ENCODE assay signal across 8 cellular contexts in genomic region chr17:81832608-81833159, GRCh38. TPM values are rescaled to one million over a fixed set of nuclear protein-coding genes. Genes with fewer than 3 reads are reported as not detected.
DNase-seq lines count a peak whose midpoint lies in the region; ATAC-seq, FAIRE-seq and TF ChIP-seq lines count a peak whose summit lies in the region.

No MANE protein-coding gene starts in this region.

- peak overlapping the region; percentile 80 for H2AFZ ChIP-seq in endothelial cell of umbilical vein (ENCODE audit: low read depth, low read length)

- H3K27ac Mint-ChIP-seq in activated CD4-positive, alpha-beta T cell treated with anti-CD3 and anti-CD28 coated beads, Interleukin-2, amount 10 ng/mL, durations not matched to agents 24 days and 14 days: peak overlapping the region; percentile 94
- H3K27ac Mint-ChIP-seq in naive thymus-derived CD4-positive, alpha-beta T cell: peak overlapping the region; percentile 81 to 97 (median 91)

- H3K9ac ChIP-seq in endothelial cell of umbilical vein (replicated peaks; ENCODE audit: extremely low read depth, insufficient read depth, low read length): peak overlapping the region; percentile 85

- CTCF ChIA-PET in A673 (lab: Charles Lee) (no interaction called here), endothelial cell of umbilical vein (lab: Charles Lee) (interaction anchor here (0.6 to 2.5 kb wide), 2 partner anchors 11 to 26 kb away, joined by 3 to 20 read pairs; no protein-coding TSS in a partner anchor)
- CTCF ChIA-PET in naive thymus-derived CD4-positive, alpha-beta T cell (lab: Charles Lee): interaction anchor here (0.5 kb wide), 1 partner anchor 126 kb away, joined by 3 read pairs; no protein-coding TSS in a partner anchor

- 0% methylated on average over 7 to 47 of the region's 65 CpGs for WGBS in testis, 2 donors

- H3K36me3 Mint-ChIP-seq in activated CD4-positive, alpha-beta T cell treated with anti-CD3 and anti-CD28 coated beads, Interleukin-2, amount 10 ng/mL, durations not matched to agents 24 days and 14 days (ENCODE audit: low read depth): peaks cover 4% of the 10 kb centered on the region
- H3K36me3 Mint-ChIP-seq in naive thymus-derived CD4-positive, alpha-beta T cell: no peaks in the 10 kb centered on the region

- no peak for TF ChIP-seq POLR2A in endothelial cell of umbilical vein (IDR thresholded peaks at IDR 0.05; ENCODE audit: low read depth, low read length)
- no peak for TF ChIP-seq POLR2A in testis (IDR thresholded peaks at IDR 0.05)

- H3K4me3 ChIP-seq in A673 (ENCODE audit: low read depth, low read length, poor library complexity, severe bottlenecking) (peak overlapping the region; percentile 86), endothelial cell of umbilical vein (replicated peaks in 1 of 3; ENCODE audit: insufficient read depth in 1 of 3, low read depth in 1 of 3, low read length in 3 of 3) (peak overlapping the region; percentile 59 to 72 (median 68)), testis (peak overlapping the region; percentile 84)
- peak overlapping the region; percentile 66 for H3K4me3 ChIP-seq in naive thymus-derived CD4-positive, alpha-beta T cell (ENCODE audit: low read length)

- peak overlapping the region; percentile 84 for H3K27ac ChIP-seq in A673 (ENCODE audit: low read depth, low read length, poor library complexity, severe bottlenecking)
- H3K27ac ChIP-seq in endothelial cell of umbilical vein (ENCODE audit: insufficient read depth, low read depth, low read length): peak overlapping the region; percentile 40
- H3K27ac ChIP-seq in naive thymus-derived CD4-positive, alpha-beta T cell (ENCODE audit: low read depth, low read length): peak overlapping the region; percentile 61
- peak overlapping the region; percentile 56 to 83 for H3K27ac ChIP-seq in testis

- H3K4me3 Mint-ChIP-seq in activated CD4-positive, alpha-beta T cell treated with anti-CD3 and anti-CD28 coated beads, Interleukin-2, amount 10 ng/mL, durations not matched to agents 24 days and 14 days: peak overlapping the region; percentile 93
- H3K4me3 Mint-ChIP-seq in naive thymus-derived CD4-positive, alpha-beta T cell: peak overlapping the region; percentile 75 to 96 (median 92)

- H4K20me1 ChIP-seq in endothelial cell of umbilical vein (replicated peaks; ENCODE audit: control insufficient read depth, extremely low read depth, insufficient read depth, low read length): no peaks in the 10 kb centered on the region

- dilution Hi-C loops in endothelial cell of umbilical vein (cut with MboI; ENCODE audit: extremely low pct_ligation_motif_present, low sequenced_read_pairs): no loop called here

- H3K27me3 Mint-ChIP-seq in activated CD4-positive, alpha-beta T cell treated with anti-CD3 and anti-CD28 coated beads, Interleukin-2, amount 10 ng/mL, durations not matched to agents 24 days and 14 days: no peaks in the 10 kb centered on the region
- H3K27me3 Mint-ChIP-seq in naive thymus-derived CD4-positive, alpha-beta T cell: no peaks in the 10 kb centered on the region

- H3K9me3 ChIP-seq in A673 (ENCODE audit: low read depth, low read length, poor library complexity, severe bottlenecking) (no peaks in the 10 kb centered on the region), endothelial cell of umbilical vein (replicated peaks; ENCODE audit: control insufficient read depth, insufficient read depth, low read length) (no peaks in the 10 kb centered on the region), testis (no peaks in the 10 kb centered on the region)
- H3K9me3 ChIP-seq in naive thymus-derived CD4-positive, alpha-beta T cell (ENCODE audit: control insufficient read depth in 2 of 3, low read length in 3 of 3): no peaks in the 10 kb centered on the region

- intact Hi-C loops in A673 (cut with micrococcal nuclease; ENCODE audit: unreplicated experiment) (no loop called here), endothelial cell of umbilical vein (cut with micrococcal nuclease) (no loop called here), testis (cut with DNase I; ENCODE audit: low total_unique reads) (no loop called here)
- intact Hi-C loops in activated CD4-positive, alpha-beta T cell treated with anti-CD3 and anti-CD28 coated beads, Interleukin-2, amount 10 ng/mL, durations not matched to agents 24 days and 14 days (cut with micrococcal nuclease): loop anchor here (1.0 to 2.0 kb wide), 2 partner anchors 29 to 94 kb away; partner anchors contain the start of gene MAFG
- intact Hi-C loops in naive thymus-derived CD4-positive, alpha-beta T cell (cut with micrococcal nuclease): loop anchor here (1.0 to 5.0 kb wide), 8 partner anchors 28 to 196 kb away; partner anchors contain the start of genes CENPX (in 2 of the 2), LRRC45 (in 2 of the 2), MRPL12 (in 2 of the 2) and P4HB (in 2 of the 2)

- TF ChIP-seq CTCF in A673 (conservative IDR thresholded peaks at IDR 0.05; ENCODE audit: low read depth, low read length): no peak
- no peak for TF ChIP-seq CTCF in endothelial cell of umbilical vein (IDR thresholded peaks at IDR 0.05; ENCODE audit: extremely low read depth in 1 of 2, insufficient read depth in 1 of 2, low read depth in 1 of 2, low read length in 2 of 2)
- TF ChIP-seq CTCF in testis (IDR thresholded peaks at IDR 0.05): no peak

- no TSS peak for BruUV-seq in A673 (replicated peaks; lab: Mats Ljungman, UMichigan)
- no TSS peak for BruUV-seq in endothelial cell of umbilical vein (replicated peaks; lab: Mats Ljungman, UMichigan)

- no peaks in the 10 kb centered on the region for H3K9me3 Mint-ChIP-seq in activated CD4-positive, alpha-beta T cell treated with anti-CD3 and anti-CD28 coated beads, Interleukin-2, amount 10 ng/mL, durations not matched to agents 24 days and 14 days
- H3K9me3 Mint-ChIP-seq in naive thymus-derived CD4-positive, alpha-beta T cell: peaks cover 0 to 3% (median 0%) of the 10 kb centered on the region in 11 donors

- POLR2A ChIA-PET in A673 (lab: Charles Lee; ENCODE audit: low non-redundant PET) (no interaction called here), endothelial cell of umbilical vein (lab: Charles Lee) (interaction anchor here (0.6 to 1.5 kb wide), 2 partner anchors 24 to 98 kb away, joined by 3 to 5 read pairs; no protein-coding TSS in a partner anchor)
- POLR2A ChIA-PET in naive thymus-derived CD4-positive, alpha-beta T cell (lab: Charles Lee): interaction anchor here (0.7 to 2.2 kb wide), 7 partner anchors 11 to 897 kb away, joined by 3 to 8 read pairs (median 5); partner anchors contain the start of gene MRPL12

- peaks cover 9% of the 10 kb centered on the region for H3K4me1 ChIP-seq in A673 (ENCODE audit: insufficient read depth, low read length, poor library complexity, severe bottlenecking)
- H3K4me1 ChIP-seq in endothelial cell of umbilical vein (ENCODE audit: control insufficient read depth, extremely low read depth, insufficient read depth, low read length): peaks cover 11% of the 10 kb centered on the region
- H3K4me1 ChIP-seq in naive thymus-derived CD4-positive, alpha-beta T cell (ENCODE audit: control insufficient read depth in 2 of 2, insufficient read depth in 2 of 2, low read length in 2 of 2): peaks cover 13 to 16% of the 10 kb centered on the region in 2 donors
- peaks cover 12% of the 10 kb centered on the region for H3K4me1 ChIP-seq in testis

- DNase-seq in A673 (ENCODE audit: low spot score) (peak; percentile 41), endothelial cell of umbilical vein (ENCODE audit: low read depth, low spot score) (peak; percentile 25), testis (peak; percentile 34), NCI-H2107 treated with DMSO at 0.1 percent for 48 hours (lab: John Stamatoyannopoulos, UW; ENCODE audit: unreplicated experiment) (no peak)
- no peak for DNase-seq in activated CD4-positive, alpha-beta T cell treated with anti-CD3 and anti-CD28 coated beads, Interleukin-2, amount 10 ng/mL, durations not matched to agents 24 days and 14 days
- DNase-seq in naive thymus-derived CD4-positive, alpha-beta T cell: peak; percentile 6 to 63 (median 25)

- H3K4me1 Mint-ChIP-seq in activated CD4-positive, alpha-beta T cell treated with anti-CD3 and anti-CD28 coated beads, Interleukin-2, amount 10 ng/mL, durations not matched to agents 24 days and 14 days: peaks cover 19% of the 10 kb centered on the region
- H3K4me1 Mint-ChIP-seq in naive thymus-derived CD4-positive, alpha-beta T cell: peaks cover 11 to 29% (median 20%) of the 10 kb centered on the region in 7 donors

- FAIRE-seq in endothelial cell of umbilical vein (lab: Jason Lieb, UNC): peak; percentile 37

- H3K36me3 ChIP-seq in A673 (ENCODE audit: insufficient read depth, low read length, poor library complexity, severe bottlenecking): no peaks in the 10 kb centered on the region
- peaks cover 0 to 1% of the 10 kb centered on the region in 2 experiments for H3K36me3 ChIP-seq in endothelial cell of umbilical vein (ENCODE audit: control insufficient read depth in 2 of 2, extremely low read depth in 1 of 2, insufficient read depth in 2 of 2, low read length in 2 of 2)
- no peaks in the 10 kb centered on the region for H3K36me3 ChIP-seq in naive thymus-derived CD4-positive, alpha-beta T cell (ENCODE audit: control insufficient read depth in 2 of 3, insufficient read depth in 3 of 3, low read length in 3 of 3)
- no peaks in the 10 kb centered on the region for H3K36me3 ChIP-seq in testis (ENCODE audit: low read depth, missing control alignments)

- H3K9me1 ChIP-seq in endothelial cell of umbilical vein (replicated peaks; ENCODE audit: control insufficient read depth, extremely low read depth, insufficient read depth, low read length): no peaks in the 10 kb centered on the region

- ATAC-seq in GM19025 (IDR thresholded peaks at IDR 0.05; ENCODE audit: low read depth, unreplicated experiment) (peak; percentile 8), HG03439 (IDR thresholded peaks at IDR 0.05; ENCODE audit: unreplicated experiment) (peak; percentile 24)
- peak; percentile 27 for ATAC-seq in naive thymus-derived CD4-positive, alpha-beta T cell

- H3K4me2 ChIP-seq in endothelial cell of umbilical vein (ENCODE audit: insufficient read depth, low read length): peak overlapping the region; percentile 61

- H3K27me3 ChIP-seq in A673 (replicated peaks; ENCODE audit: insufficient read depth, low read depth, low read length, poor library complexity): no peaks in the 10 kb centered on the region
- H3K27me3 ChIP-seq in endothelial cell of umbilical vein (ENCODE audit: control insufficient read depth in 2 of 2, insufficient read depth in 2 of 2, low read length in 2 of 2): no peaks in the 10 kb centered on the region
- H3K27me3 ChIP-seq in naive thymus-derived CD4-positive, alpha-beta T cell (ENCODE audit: control insufficient read depth in 2 of 2, insufficient read depth in 2 of 2, low read length in 2 of 2): no peaks in the 10 kb centered on the region
- H3K27me3 ChIP-seq in testis: no peaks in the 10 kb centered on the region

- peaks cover 9% of the 10 kb centered on the region for H3K79me2 ChIP-seq in endothelial cell of umbilical vein (ENCODE audit: control insufficient read depth, insufficient read depth, low read length)

RNA-seq across cellular contexts. Expression of gene MCRIP1, which starts 0.4 kb away (rescaled TPM):
- total RNA-seq in A673 (2021) (126 and 130 TPM in 2 replicates), endothelial cell of umbilical vein (121 and 129 TPM in 2 replicates), testis (100 to 1,000 TPM; 160 to 181 TPM)
- total RNA-seq in activated CD4-positive, alpha-beta T cell treated with anti-CD3 and anti-CD28 coated beads, Interleukin-2, amount 10 ng/mL, durations not matched to agents 24 days and 14 days: 46.7 and 51.9 TPM in 2 replicates
- polyA plus RNA-seq in endothelial cell of umbilical vein (205 and 281 TPM in 2 replicates), testis (ENCODE audit: insufficient read depth, low read depth, low replicate concordance) (206 TPM)
- 103 and 155 TPM in 2 replicates for polyA plus RNA-seq in endothelial cell of umbilical vein (2011; cell fraction: cytosol; rRNA removed)
- polyA plus RNA-seq in endothelial cell of umbilical vein (2011; cell fraction: nucleus; rRNA removed): 72.8 and 85.4 TPM in 2 replicates
- 64.1 and 103 TPM in 2 replicates for polyA plus RNA-seq in endothelial cell of umbilical vein (2012)
- 25.0 and 30.4 TPM in 2 replicates for polyA minus RNA-seq in endothelial cell of umbilical vein
- polyA minus RNA-seq in endothelial cell of umbilical vein (2011; cell fraction: cytosol; rRNA and poly(A)+ RNA removed): 3.6 TPM
- 11.7 and 17.3 TPM in 2 replicates for polyA minus RNA-seq in endothelial cell of umbilical vein (2011; cell fraction: nucleus; rRNA and poly(A)+ RNA removed)
- total RNA-seq in naive thymus-derived CD4-positive, alpha-beta T cell: 10 to 100 TPM; 41.1 to 65.3 (median 53.1) TPM
- polyA plus RNA-seq in naive thymus-derived CD4-positive, alpha-beta T cell: 10 to 100 TPM; 44.5 to 59.0 TPM

RNA-seq across cellular contexts. Expression of gene PPP1R27, which starts 2.2 kb away (rescaled TPM):
- total RNA-seq in A673 (2021) (not detected in 2 replicates), endothelial cell of umbilical vein (not detected in 2 replicates), testis (1 to 10 TPM; 1.6 to 1.9 TPM)
- total RNA-seq in activated CD4-positive, alpha-beta T cell treated with anti-CD3 and anti-CD28 coated beads, Interleukin-2, amount 10 ng/mL, durations not matched to agents 24 days and 14 days: not detected in 2 replicates
- polyA plus RNA-seq in endothelial cell of umbilical vein (not detected in 2 replicates), testis (ENCODE audit: insufficient read depth, low read depth, low replicate concordance) (7.5 TPM)
- not detected in 2 replicates for polyA plus RNA-seq in endothelial cell of umbilical vein (2011; cell fraction: cytosol; rRNA removed)
- 0.10 TPM in 1 of 2 replicates, not detected in the other for polyA plus RNA-seq in endothelial cell of umbilical vein (2011; cell fraction: nucleus; rRNA removed)
- not detected in 2 replicates for polyA plus RNA-seq in endothelial cell of umbilical vein (2012)
- polyA minus RNA-seq in endothelial cell of umbilical vein: not detected in 2 replicates
- polyA minus RNA-seq in endothelial cell of umbilical vein (2011; cell fraction: cytosol; rRNA and poly(A)+ RNA removed): not detected
- not detected in 2 replicates for polyA minus RNA-seq in endothelial cell of umbilical vein (2011; cell fraction: nucleus; rRNA and poly(A)+ RNA removed)
- total RNA-seq in naive thymus-derived CD4-positive, alpha-beta T cell: not detected
- polyA plus RNA-seq in naive thymus-derived CD4-positive, alpha-beta T cell: under 1 TPM in 1 of 2 donors, not detected in 1; 0.13 TPM

RNA-seq across cellular contexts. Expression of gene P4HB, which starts 27.7 kb away (rescaled TPM):
- total RNA-seq in A673 (2021) (491 and 503 TPM in 2 replicates), endothelial cell of umbilical vein (872 and 988 TPM in 2 replicates), testis (100 to 1,000 TPM; 205 to 230 TPM)
- 458 and 507 TPM in 2 replicates for total RNA-seq in activated CD4-positive, alpha-beta T cell treated with anti-CD3 and anti-CD28 coated beads, Interleukin-2, amount 10 ng/mL, durations not matched to agents 24 days and 14 days
- polyA plus RNA-seq in endothelial cell of umbilical vein (156 and 201 TPM in 2 replicates), testis (ENCODE audit: insufficient read depth, low read depth, low replicate concordance) (213 TPM)
- polyA plus RNA-seq in endothelial cell of umbilical vein (2011; cell fraction: cytosol; rRNA removed): 267 and 311 TPM in 2 replicates
- 226 and 268 TPM in 2 replicates for polyA plus RNA-seq in endothelial cell of umbilical vein (2011; cell fraction: nucleus; rRNA removed)
- 1,187 and 1,248 TPM in 2 replicates for polyA plus RNA-seq in endothelial cell of umbilical vein (2012)
- polyA minus RNA-seq in endothelial cell of umbilical vein: 283 and 318 TPM in 2 replicates
- polyA minus RNA-seq in endothelial cell of umbilical vein (2011; cell fraction: cytosol; rRNA and poly(A)+ RNA removed): 90.5 TPM
- 199 and 203 TPM in 2 replicates for polyA minus RNA-seq in endothelial cell of umbilical vein (2011; cell fraction: nucleus; rRNA and poly(A)+ RNA removed)
- total RNA-seq in naive thymus-derived CD4-positive, alpha-beta T cell: 100 to 1,000 TPM; 188 to 568 (median 304) TPM
- 100 to 1,000 TPM; 161 to 224 TPM for polyA plus RNA-seq in naive thymus-derived CD4-positive, alpha-beta T cell

RNA-seq across cellular contexts. Expression of gene GCGR, which starts 28.7 kb away (rescaled TPM):
- total RNA-seq in A673 (2021) (not detected in 2 replicates), endothelial cell of umbilical vein (not detected in 2 replicates), testis (1 to 10 TPM; 1.3 to 1.5 TPM)
- not detected in 2 replicates for total RNA-seq in activated CD4-positive, alpha-beta T cell treated with anti-CD3 and anti-CD28 coated beads, Interleukin-2, amount 10 ng/mL, durations not matched to agents 24 days and 14 days
- polyA plus RNA-seq in endothelial cell of umbilical vein (not detected in 2 replicates), testis (ENCODE audit: insufficient read depth, low read depth, low replicate concordance) (0.88 TPM)
- polyA plus RNA-seq in endothelial cell of umbilical vein (2011; cell fraction: cytosol; rRNA removed): not detected in 2 replicates
- polyA plus RNA-seq in endothelial cell of umbilical vein (2011; cell fraction: nucleus; rRNA removed): 0.15 and 0.16 TPM in 2 replicates
- polyA plus RNA-seq in endothelial cell of umbilical vein (2012): not detected in 2 replicates
- not detected in 2 replicates for polyA minus RNA-seq in endothelial cell of umbilical vein
- polyA minus RNA-seq in endothelial cell of umbilical vein (2011; cell fraction: cytosol; rRNA and poly(A)+ RNA removed): not detected
- not detected in 2 replicates for polyA minus RNA-seq in endothelial cell of umbilical vein (2011; cell fraction: nucleus; rRNA and poly(A)+ RNA removed)
- total RNA-seq in naive thymus-derived CD4-positive, alpha-beta T cell: not detected
- not detected for polyA plus RNA-seq in naive thymus-derived CD4-positive, alpha-beta T cell

RNA-seq across cellular contexts. Expression of gene ARHGDIA, which starts 38.5 kb away (rescaled TPM):
- total RNA-seq in A673 (2021) (568 and 667 TPM in 2 replicates), endothelial cell of umbilical vein (617 and 645 TPM in 2 replicates), testis (100 to 1,000 TPM; 135 to 161 TPM)
- total RNA-seq in activated CD4-positive, alpha-beta T cell treated with anti-CD3 and anti-CD28 coated beads, Interleukin-2, amount 10 ng/mL, durations not matched to agents 24 days and 14 days: 697 and 714 TPM in 2 replicates
- polyA plus RNA-seq in endothelial cell of umbilical vein (358 and 487 TPM in 2 replicates), testis (ENCODE audit: insufficient read depth, low read depth, low replicate concordance) (201 TPM)
- 204 and 238 TPM in 2 replicates for polyA plus RNA-seq in endothelial cell of umbilical vein (2011; cell fraction: cytosol; rRNA removed)
- polyA plus RNA-seq in endothelial cell of umbilical vein (2011; cell fraction: nucleus; rRNA removed): 287 and 328 TPM in 2 replicates
- 413 and 718 TPM in 2 replicates for polyA plus RNA-seq in endothelial cell of umbilical vein (2012)
- 53.7 and 74.5 TPM in 2 replicates for polyA minus RNA-seq in endothelial cell of umbilical vein
- polyA minus RNA-seq in endothelial cell of umbilical vein (2011; cell fraction: cytosol; rRNA and poly(A)+ RNA removed): 92.8 TPM
- 59.1 and 110 TPM in 2 replicates for polyA minus RNA-seq in endothelial cell of umbilical vein (2011; cell fraction: nucleus; rRNA and poly(A)+ RNA removed)
- 100 to 1,000 TPM; 308 to 671 (median 465) TPM for total RNA-seq in naive thymus-derived CD4-positive, alpha-beta T cell
- polyA plus RNA-seq in naive thymus-derived CD4-positive, alpha-beta T cell: 100 to 1,000 TPM in 1 of 2 donors, 10 to 100 TPM in 1; 66.5 to 140 TPM

Comparison
In these comparisons a context has a peak if more than half of its experiments do, and no peak if none do; other contexts are left out.
1. DNase-seq: peak in A673 (single experiment), endothelial cell of umbilical vein (single experiment), naive thymus-derived CD4-positive, alpha-beta T cell (9 of 9) and testis (single experiment); none in activated CD4-positive, alpha-beta T cell treated with anti-CD3 and anti-CD28 coated beads, Interleukin-2, amount 10 ng/mL, durations not matched to agents 24 days and 14 days (single experiment) and NCI-H2107 treated with DMSO at 0.1 percent for 48 hours (single experiment).
2. intact Hi-C loops: an anchor here in activated CD4-positive, alpha-beta T cell treated with anti-CD3 and anti-CD28 coated beads, Interleukin-2, amount 10 ng/mL, durations not matched to agents 24 days and 14 days (1.0 to 2.0 kb wide) and naive thymus-derived CD4-positive, alpha-beta T cell (1.0 to 5.0 kb wide); none called in A673, endothelial cell of umbilical vein and testis.
3. Peak in every context shown above with its lines, with median percentiles within 50 percentile points of each other: H3K27ac ChIP-seq, H3K4me3 ChIP-seq and ATAC-seq.